Comparison of ENCODE assay signal across 13 cellular contexts in genomic region chr9:113930384-113930783, GRCh38.
"Had no signal": no experiment of that assay in that cellular context is flagged by ENCODE, and none has a peak within 500 bp of the region (broad histone marks: within the 10 kb centered on the region; RNA-seq: fewer than 3 reads in every experiment).

No MANE protein-coding gene starts in this region.

- H3K27me3 ChIP-seq: dorsolateral prefrontal cortex, esophagus squamous epithelium, upper lobe of right lung had no signal

- H3K27ac ChIP-seq: dorsolateral prefrontal cortex, esophagus squamous epithelium, upper lobe of right lung had no signal

- DNase-seq: activated CD4-positive, alpha-beta T cell treated with anti-CD3 and anti-CD28 coated beads, Interleukin-2, amount 50 U/mL, for 1 hour; activated naive CD4-positive, alpha-beta T cell treated with Interleukin-2 at 50 U/mL for 16 hours; activated T-cell treated with anti-CD3 and anti-CD28 coated beads for 4 hours; aorta; dorsolateral prefrontal cortex; esophagus squamous epithelium; hippocampal formation; kidney; occipital lobe; SW 1271; upper lobe of right lung had no signal

- H3K4me3 ChIP-seq: dorsolateral prefrontal cortex, esophagus squamous epithelium, upper lobe of right lung had no signal

- H3K36me3 ChIP-seq: esophagus squamous epithelium, upper lobe of right lung had no signal

- FAIRE-seq: endometrium, kidney had no signal

- ATAC-seq: sciatic nerve had no signal
